8 cellular contexts compared by ENCODE assay signal in genomic region chr4:139177049-139177887, GRCh38. TPM values are rescaled to one million over a fixed set of nuclear protein-coding genes. Genes with fewer than 3 reads are reported as not detected.
DNase-seq lines count a peak whose midpoint lies in the region; ATAC-seq and TF ChIP-seq lines count a peak whose summit lies in the region.

Gene ELF2, minus strand, starts transcription at chr4:139177218. Its CDS starts 39,517 bp downstream, at chr4:139137701.

- H3K79me2 ChIP-seq in DOHH2 (ENCODE audit: control insufficient read depth, low read length) = no peaks in the 10 kb centered on the region

- H3F3A ChIP-seq in DOHH2 (ENCODE audit: control insufficient read depth, insufficient read depth) = peaks cover 5% of the 10 kb centered on the region

- peak within 1 kb of the TSS; percentile 96 for H3K4me2 ChIP-seq in DOHH2 (ENCODE audit: low read length)

- POLR2A ChIA-PET in RWPE1 (lab: Yijun Ruan, JAX; ENCODE audit: low non-redundant PET) = interaction anchor here (0.7 to 1.7 kb wide), 6 partner anchors 9 to 379 kb away, joined by 3 to 7 read pairs (median 4); partner anchors contain the start of genes NAA15 and SETD7

- H3K4me1 ChIP-seq in DOHH2 (ENCODE audit: control insufficient read depth, low read length) = peaks cover 16% of the 10 kb centered on the region

- H3K27ac ChIP-seq in DOHH2 (ENCODE audit: low read depth, low read length) (peak within 1 kb of the TSS; percentile 19; the same call in 1 of the 2 replicates), RWPE1 (peak within 1 kb of the TSS; percentile 98)

- DNase-seq in H4 (ENCODE audit: low spot score) (peak; percentile 78), LNCaP clone FGC (ENCODE audit: low read depth) (peak; percentile 57), RWPE1 (ENCODE audit: low spot score) (peak; percentile 92), fibroblast of peridontal ligament (ENCODE audit: extremely low read depth) (peak; percentile 73)
- peak; percentile 82 for DNase-seq in activated T-helper 9 cell treated with anti-CD3 and anti-CD28 coated beads, Interleukin-2, amount 50 U/mL, for 16 hours (ENCODE audit: low read depth)
- DNase-seq in natural killer cell treated with Interleukin-12 subunit alpha and Interleukin-12 subunit beta and Interleukin-15 and Interleukin-18, amount 100 ng/mL, for 72 hours (ENCODE audit: low spot score) = peak; percentile 92
- DNase-seq in stimulated activated naive CD4-positive, alpha-beta T cell treated with Interleukin-2 at 50 U/mL for 16 hours (lab: John Stamatoyannopoulos, UW) = peak; percentile 83

- no peaks in the 10 kb centered on the region for H3K9me3 ChIP-seq in DOHH2 (ENCODE audit: control insufficient read depth, insufficient read depth, low read length)

- no peaks in the 10 kb centered on the region for H3K9me3 Mint-ChIP-seq in natural killer cell treated with Interleukin-12 subunit alpha and Interleukin-12 subunit beta and Interleukin-15 and Interleukin-18, amount 100 ng/mL, for 72 hours

- CTCF ChIA-PET in RWPE1 (lab: Yijun Ruan, JAX) = interaction anchor here (1.5 to 1.6 kb wide), 2 partner anchors 9 to 147 kb away, joined by 5 to 7 read pairs; no protein-coding TSS in a partner anchor

- H3K36me3 ChIP-seq in DOHH2 (ENCODE audit: control insufficient read depth, low read length) = peaks cover 3% of the 10 kb centered on the region; the same call in 1 of the 2 replicates

- H3K9me2 ChIP-seq in DOHH2 (replicated peaks; ENCODE audit: control insufficient read depth, low read length) = no peaks in the 10 kb centered on the region

- H3K4me3 ChIP-seq in DOHH2 (ENCODE audit: low read length) (peak within 1 kb of the TSS; percentile 89), LNCaP clone FGC (ENCODE audit: low read depth, low read length) (peak within 1 kb of the TSS; percentile 88)

- peak within 1 kb of the TSS; percentile 54 to 68 for H3K27ac Mint-ChIP-seq in natural killer cell treated with Interleukin-12 subunit alpha and Interleukin-12 subunit beta and Interleukin-15 and Interleukin-18, amount 100 ng/mL, for 72 hours

- H3K4me1 Mint-ChIP-seq in natural killer cell treated with Interleukin-12 subunit alpha and Interleukin-12 subunit beta and Interleukin-15 and Interleukin-18, amount 100 ng/mL, for 72 hours (ENCODE audit: low read depth in 2 of 2) = peaks cover 7 to 14% of the 10 kb centered on the region in 2 donors

- H3K36me3 Mint-ChIP-seq in natural killer cell treated with Interleukin-12 subunit alpha and Interleukin-12 subunit beta and Interleukin-15 and Interleukin-18, amount 100 ng/mL, for 72 hours = no peaks in the 10 kb centered on the region

- no peaks in the 10 kb centered on the region for H4K20me1 ChIP-seq in DOHH2 (ENCODE audit: control insufficient read depth, insufficient read depth, low read depth, low read length)

- TF ChIP-seq CTCF in DOHH2 (IDR thresholded peaks at IDR 0.05; ENCODE audit: low read depth, low read length, poor library complexity, severe bottlenecking) (no peak), LNCaP clone FGC (IDR thresholded peaks at IDR 0.05; ENCODE audit: control insufficient read depth, extremely low read depth, insufficient read depth) (no peak), RWPE1 (conservative IDR thresholded peaks at IDR 0.05; ENCODE audit: low read depth) (no peak)

- ATAC-seq in natural killer cell treated with Interleukin-12 subunit alpha and Interleukin-12 subunit beta and Interleukin-15 and Interleukin-18, amount 100 ng/mL, for 72 hours = peak; percentile 82 to 84

- peaks cover 53% of the 10 kb centered on the region for H3K27me3 ChIP-seq in DOHH2 (ENCODE audit: control insufficient read depth, low read length)

- H3K27me3 Mint-ChIP-seq in natural killer cell treated with Interleukin-12 subunit alpha and Interleukin-12 subunit beta and Interleukin-15 and Interleukin-18, amount 100 ng/mL, for 72 hours = no peaks in the 10 kb centered on the region

- peak within 1 kb of the TSS; percentile 90 for H3K4me3 Mint-ChIP-seq in natural killer cell treated with Interleukin-12 subunit alpha and Interleukin-12 subunit beta and Interleukin-15 and Interleukin-18, amount 100 ng/mL, for 72 hours

RNA-seq across cellular contexts. Expression of gene ELF2, which starts in this region (rescaled TPM):
- total RNA-seq in H4 (2014; rRNA removed; shearing (Covaris generic)) = 33.2 and 33.7 TPM in 2 replicates
- 10 to 100 TPM; 39.7 to 46.2 TPM for total RNA-seq in natural killer cell treated with Interleukin-12 subunit alpha and Interleukin-12 subunit beta and Interleukin-15 and Interleukin-18, amount 100 ng/mL, for 72 hours

Comparison
In these comparisons a context has a peak if more than half of its experiments do, and no peak if none do; other contexts are left out.
1. Peak in every context shown above with its lines: DNase-seq, ATAC-seq, H3K4me3 ChIP-seq and H3K27ac ChIP-seq.